ENCODE assay signal across 10 cellular contexts in genomic region chr15:90230071-90230494, GRCh38. TPM values are rescaled to one million over a fixed set of nuclear protein-coding genes. Genes with fewer than 3 reads are reported as not detected.
DNase-seq lines count a peak whose midpoint lies in the region; ATAC-seq and TF ChIP-seq lines count a peak whose summit lies in the region.
"Had no signal": no experiment of that assay in that cellular context is flagged by ENCODE, and none has a peak within 500 bp of the region (broad histone marks: within the 10 kb centered on the region; RNA-seq: fewer than 3 reads in every experiment).

No MANE protein-coding gene starts in this region.

- peak overlapping the region; percentile 93 to 94 for H3K27ac Mint-ChIP-seq in natural killer cell treated with Interleukin-12 subunit alpha and Interleukin-12 subunit beta and Interleukin-15 and Interleukin-18, amount 100 ng/mL, for 72 hours

- H3K4me3 Mint-ChIP-seq in natural killer cell treated with Interleukin-12 subunit alpha and Interleukin-12 subunit beta and Interleukin-15 and Interleukin-18, amount 100 ng/mL, for 72 hours = peak overlapping the region; percentile 87

- peaks cover 4% of the 10 kb centered on the region for H3K36me3 Mint-ChIP-seq in natural killer cell treated with Interleukin-12 subunit alpha and Interleukin-12 subunit beta and Interleukin-15 and Interleukin-18, amount 100 ng/mL, for 72 hours

- POLR2A ChIA-PET in Panc1 (lab: Charles Lee) = interaction anchor here (0.6 to 1.3 kb wide), 3 partner anchors 28 to 64 kb away, joined by 3 read pairs; no protein-coding TSS in a partner anchor

- H3K9me3 Mint-ChIP-seq in natural killer cell treated with Interleukin-12 subunit alpha and Interleukin-12 subunit beta and Interleukin-15 and Interleukin-18, amount 100 ng/mL, for 72 hours = no peaks in the 10 kb centered on the region

- H3K9me3 ChIP-seq in Panc1 (ENCODE audit: control insufficient read depth, insufficient read depth, low read depth, low read length) = no peaks in the 10 kb centered on the region

- peaks cover 27 to 38% of the 10 kb centered on the region in 2 donors for H3K4me1 Mint-ChIP-seq in natural killer cell treated with Interleukin-12 subunit alpha and Interleukin-12 subunit beta and Interleukin-15 and Interleukin-18, amount 100 ng/mL, for 72 hours (ENCODE audit: low read depth in 2 of 2)

- intact Hi-C loops in Panc1 (cut with micrococcal nuclease; ENCODE audit: unreplicated experiment) = no loop called here

- CTCF ChIA-PET in Panc1 (lab: Charles Lee) = interaction anchor here (1.1 kb wide), 1 partner anchor 9 kb away, joined by 3 read pairs; no protein-coding TSS in a partner anchor

- H3K27ac ChIP-seq in Panc1 (ENCODE audit: low read length) (peak overlapping the region; percentile 99), epithelial cell of prostate (peak overlapping the region; percentile 13)

- ATAC-seq in Panc1 (peak; percentile 15), GM18502 (IDR thresholded peaks at IDR 0.05; ENCODE audit: poor library complexity, unreplicated experiment) (no peak), HG02642 (IDR thresholded peaks at IDR 0.05; ENCODE audit: poor library complexity, unreplicated experiment) (no peak)
- no peak for ATAC-seq in natural killer cell treated with Interleukin-12 subunit alpha and Interleukin-12 subunit beta and Interleukin-15 and Interleukin-18, amount 100 ng/mL, for 72 hours

- peaks cover 18% of the 10 kb centered on the region; the same call in 1 of the 2 replicates for H3K36me3 ChIP-seq in Panc1 (ENCODE audit: control insufficient read depth, insufficient read depth, low read length)

- H3K27me3 ChIP-seq in Panc1 (ENCODE audit: control insufficient read depth, insufficient read depth, low read length) = no peaks in the 10 kb centered on the region

- peaks cover 77% of the 10 kb centered on the region for H3K4me1 ChIP-seq in Panc1 (ENCODE audit: control insufficient read depth, insufficient read depth, low read length)

- TF ChIP-seq CTCF in Panc1 (IDR thresholded peaks at IDR 0.05) = no peak

- no TSS peak for BruUV-seq in Panc1 (replicated peaks; lab: Mats Ljungman, UMichigan)

- H3K27me3 Mint-ChIP-seq in natural killer cell treated with Interleukin-12 subunit alpha and Interleukin-12 subunit beta and Interleukin-15 and Interleukin-18, amount 100 ng/mL, for 72 hours = no peaks in the 10 kb centered on the region

- in situ Hi-C loops in Panc1 (cut with HindIII; ENCODE audit: low pct_unique_long_range_greater_than_20kb, low sequenced_read_pairs) = no loop called here

- DNase-seq in C1 segment of cervical spinal cord (lab: John Stamatoyannopoulos, UW) = peak in 8 of 14 donors; percentile 29 to 52 (median 40)
- no peak for DNase-seq in Panc1 (ENCODE audit: low read depth, low spot score)
- DNase-seq in epithelial cell of prostate (ENCODE audit: low read depth, low spot score) = no peak
- DNase-seq in natural killer cell treated with Interleukin-12 subunit alpha and Interleukin-12 subunit beta and Interleukin-15 and Interleukin-18, amount 100 ng/mL, for 72 hours (ENCODE audit: low spot score) = no peak
- DNase-seq in mesenteric fat pad (ENCODE audit: low spot score) = no peak
- DNase-seq in pons (ENCODE audit: low spot score) = no peak
- DNase-seq: NCI-H2107, trophoblast cell had no signal

- peak overlapping the region in 1 of 2 experiments; percentile 85; a peak in 1 of 4 replicates for H3K4me3 ChIP-seq in Panc1 (ENCODE audit: low read depth in 2 of 2, low read length in 2 of 2)

RNA-seq across cellular contexts. Expression of gene CIB1, which starts 3.7 kb away (rescaled TPM):
- 193 TPM for total RNA-seq in Panc1 (2021; ENCODE audit: unreplicated experiment)
- 352 TPM for polyA plus RNA-seq in Panc1 (2012; ENCODE audit: insufficient read length)
- total RNA-seq in natural killer cell treated with Interleukin-12 subunit alpha and Interleukin-12 subunit beta and Interleukin-15 and Interleukin-18, amount 100 ng/mL, for 72 hours = 100 to 1,000 TPM in 1 of 2 donors, 10 to 100 TPM in 1; 86.1 to 119 TPM
- total RNA-seq in mesenteric fat pad = 58.0 TPM

RNA-seq across cellular contexts. Expression of gene GDPGP1, which starts 3.9 kb away (rescaled TPM):
- total RNA-seq in Panc1 (2021; ENCODE audit: unreplicated experiment) (22.8 TPM), mesenteric fat pad (8.1 TPM)
- polyA plus RNA-seq in Panc1 (2012; ENCODE audit: insufficient read length) = 11.7 TPM
- total RNA-seq in natural killer cell treated with Interleukin-12 subunit alpha and Interleukin-12 subunit beta and Interleukin-15 and Interleukin-18, amount 100 ng/mL, for 72 hours = 10 to 100 TPM in 1 of 2 donors, 1 to 10 TPM in 1; 9.6 to 10.0 TPM

RNA-seq across cellular contexts. Expression of gene TTLL13, which starts 19.3 kb away (rescaled TPM):
- 0.39 TPM for total RNA-seq in Panc1 (2021; ENCODE audit: unreplicated experiment)
- 0.17 TPM for polyA plus RNA-seq in Panc1 (2012; ENCODE audit: insufficient read length)
- total RNA-seq in natural killer cell treated with Interleukin-12 subunit alpha and Interleukin-12 subunit beta and Interleukin-15 and Interleukin-18, amount 100 ng/mL, for 72 hours = under 1 TPM in 1 of 2 donors, not detected in 1; 0.36 TPM
- total RNA-seq in mesenteric fat pad = not detected

RNA-seq across cellular contexts. Expression of gene SEMA4B, which starts 29.0 kb away (rescaled TPM):
- total RNA-seq in Panc1 (2021; ENCODE audit: unreplicated experiment) = 600 TPM
- 1,018 TPM for polyA plus RNA-seq in Panc1 (2012; ENCODE audit: insufficient read length)
- 1 to 10 TPM; 9.2 to 9.7 TPM for total RNA-seq in natural killer cell treated with Interleukin-12 subunit alpha and Interleukin-12 subunit beta and Interleukin-15 and Interleukin-18, amount 100 ng/mL, for 72 hours
- 15.8 TPM for total RNA-seq in mesenteric fat pad

RNA-seq across cellular contexts. Expression of gene NGRN, which starts 35.4 kb away (rescaled TPM):
- total RNA-seq in Panc1 (2021; ENCODE audit: unreplicated experiment) = 137 TPM
- 85.4 TPM for polyA plus RNA-seq in Panc1 (2012; ENCODE audit: insufficient read length)
- total RNA-seq in natural killer cell treated with Interleukin-12 subunit alpha and Interleukin-12 subunit beta and Interleukin-15 and Interleukin-18, amount 100 ng/mL, for 72 hours = 10 to 100 TPM; 22.8 to 36.5 TPM
- total RNA-seq in mesenteric fat pad = 77.8 TPM

Comparison
In these comparisons a context has a peak if more than half of its experiments do, and no peak if none do; other contexts are left out.
1. DNase-seq: peak in C1 segment of cervical spinal cord (8 of 14); none in Panc1 (single experiment), epithelial cell of prostate (single experiment), natural killer cell treated with Interleukin-12 subunit alpha and Interleukin-12 subunit beta and Interleukin-15 and Interleukin-18, amount 100 ng/mL, for 72 hours (single experiment), mesenteric fat pad (single experiment) and pons (single experiment).